Comparison of ENCODE assay signal across 23 cellular contexts in genomic region chr22:21592422-21592821, GRCh38. TPM values are rescaled to one million over a fixed set of nuclear protein-coding genes. Genes with fewer than 3 reads are reported as not detected.
DNase-seq lines count a peak whose midpoint lies in the region; ATAC-seq, FAIRE-seq and TF ChIP-seq lines count a peak whose summit lies in the region.
"Had no signal": no experiment of that assay in that cellular context is flagged by ENCODE, and none has a peak within 500 bp of the region (broad histone marks: within the 10 kb centered on the region; RNA-seq: fewer than 3 reads in every experiment).

No MANE protein-coding gene starts in this region.

- H4K20me1 ChIP-seq in K562 (replicated peaks; ENCODE audit: control insufficient read depth, insufficient read depth, low read length) = peaks cover 62% of the 10 kb centered on the region

- in situ Hi-C loops in K562 (cut with MboI) = no loop called here

- H3K9me3 ChIP-seq in left ventricle myocardium inferior (replicated peaks) (no peaks in the 10 kb centered on the region), K562 (replicated peaks; ENCODE audit: control insufficient read depth, insufficient read depth, low read depth, low read length) (no peaks in the 10 kb centered on the region)
- no peaks in the 10 kb centered on the region for H3K9me3 ChIP-seq in CD4-positive, CD25-positive, alpha-beta regulatory T cell (ENCODE audit: control insufficient read depth in 2 of 2, low read length in 2 of 2)
- H3K9me3 ChIP-seq: A549, HAP-1 had no signal

- peak overlapping the region in 2 of 3 donors; percentile 26 to 73 for H3K27ac Mint-ChIP-seq in CD4-positive, CD25-positive, alpha-beta regulatory T cell

- BruUV-seq in K562 (replicated peaks; lab: Mats Ljungman, UMichigan) = no TSS peak

- no peak for TF ChIP-seq POLR2A in K562 (conservative IDR thresholded peaks at IDR 0.05)

- H3K4me1 ChIP-seq in left ventricle myocardium inferior (peaks cover 87% of the 10 kb centered on the region), K562 (replicated peaks in 1 of 2; ENCODE audit: control insufficient read depth in 2 of 2, insufficient read depth in 2 of 2, low read length in 2 of 2) (peaks cover 18 to 23% of the 10 kb centered on the region in 2 experiments)
- peaks cover 27% of the 10 kb centered on the region for H3K4me1 ChIP-seq in CD4-positive, CD25-positive, alpha-beta regulatory T cell (ENCODE audit: control insufficient read depth, insufficient read depth, low read length, poor library complexity, severe bottlenecking)
- H3K4me1 ChIP-seq: A549, HAP-1 had no signal

- no peaks in the 10 kb centered on the region for H3K27me3 ChIP-seq in left ventricle myocardium inferior (ENCODE audit: low read depth)
- no peaks in the 10 kb centered on the region for H3K27me3 ChIP-seq in CD4-positive, CD25-positive, alpha-beta regulatory T cell (ENCODE audit: control insufficient read depth, insufficient read depth, low read length)
- H3K27me3 ChIP-seq in K562 (ENCODE audit: control insufficient read depth in 2 of 2, insufficient read depth in 2 of 2, low read length in 2 of 2) = no peaks in the 10 kb centered on the region; a peak in 1 of 5 replicates

- H3K9me3 Mint-ChIP-seq in CD4-positive, CD25-positive, alpha-beta regulatory T cell = no peaks in the 10 kb centered on the region
- H3K9me3 Mint-ChIP-seq: HFFc6 had no signal

- CTCF ChIA-PET in K562 (lab: Yijun Ruan, JAX; ENCODE audit: low intra/inter-chr PET ratio) = interaction anchor here (1.6 to 2.3 kb wide), 2 partner anchors 48 to 54 kb away, joined by 4 to 23 read pairs; no protein-coding TSS in a partner anchor

- H3K36me3 Mint-ChIP-seq in CD4-positive, CD25-positive, alpha-beta regulatory T cell = peaks cover 46% of the 10 kb centered on the region

- H3K4me1 Mint-ChIP-seq in CD4-positive, CD25-positive, alpha-beta regulatory T cell = peaks cover 19 to 76% (median 40%) of the 10 kb centered on the region in 4 donors

- no peak overlapping the region for H3K4me3 Mint-ChIP-seq in CD4-positive, CD25-positive, alpha-beta regulatory T cell
- H3K4me3 Mint-ChIP-seq: CD4-positive, alpha-beta memory T cell; HFFc6 had no signal

- DNase-seq in left ventricle myocardium inferior = no peak
- DNase-seq in left cardiac atrium = no peak
- DNase-seq in CD4-positive, CD25-positive, alpha-beta regulatory T cell = no peak
- peak in 1 of 4 experiments; percentile 55 for DNase-seq in K562 (ENCODE audit: extremely low read depth in 1 of 4, low spot score in 3 of 4)
- no peak for DNase-seq in NCI-H1694 treated with DMSO at 0.1 percent for 48 hours (lab: John Stamatoyannopoulos, UW)
- DNase-seq in SKM-1 treated with dmso at 0.1 percent for 144 hours (lab: John Stamatoyannopoulos, UW; ENCODE audit: unreplicated experiment) = no peak
- no peak for DNase-seq in GM19238 (ENCODE audit: insufficient read length, low spot score)
- DNase-seq: 8988T; ACHN; Calu3; CD4-positive, alpha-beta memory T cell; COR-L47; DMS53; GF-D8; GOT3; HFFc6 had no signal

- peaks cover 16% of the 10 kb centered on the region for H3K9me1 ChIP-seq in K562 (ENCODE audit: control insufficient read depth, insufficient read depth, low read length)

- no peak for FAIRE-seq in K562 (lab: Jason Lieb, UNC)
- FAIRE-seq: A549, GM12891, GM18507, H54 had no signal

- intact Hi-C loops in left ventricle myocardium inferior (cut with micrococcal nuclease) (no loop called here), left cardiac atrium (cut with DNase I) (loop anchor here in 1 of 2 donors (5.0 kb wide), 1 partner anchor 35 kb away; no protein-coding TSS in a partner anchor), K562 (cut with micrococcal nuclease) (no loop called here)

- peaks cover 96% of the 10 kb centered on the region for H3K79me2 ChIP-seq in K562 (ENCODE audit: control insufficient read depth, insufficient read depth, low read length)

- no peak overlapping the region for H2AFZ ChIP-seq in K562 (ENCODE audit: low read depth, low read length)

- no peak for TF ChIP-seq RAD21 in K562 (CRISPR knock-in tag; conservative IDR thresholded peaks at IDR 0.05 in 1 of 2, IDR thresholded peaks at IDR 0.05 in 1 of 2)

- H3K4me2 ChIP-seq in K562 (ENCODE audit: insufficient read depth, low read length) = no peak overlapping the region
- H3K4me2 ChIP-seq: A549 had no signal

- peaks cover 4% of the 10 kb centered on the region for H3K27me3 Mint-ChIP-seq in CD4-positive, CD25-positive, alpha-beta regulatory T cell
- H3K27me3 Mint-ChIP-seq: CD4-positive, alpha-beta memory T cell had no signal

- TF ChIP-seq EP300 in K562 (IDR thresholded peaks at IDR 0.05; ENCODE audit: low read length) = no peak

- H3K27ac ChIP-seq in left ventricle myocardium inferior (replicated peaks) = peak overlapping the region; percentile 55
- H3K27ac ChIP-seq in CD4-positive, CD25-positive, alpha-beta regulatory T cell (ENCODE audit: insufficient read depth, low read length, poor library complexity, severe bottlenecking) = no peak overlapping the region
- no peak overlapping the region for H3K27ac ChIP-seq in K562 (ENCODE audit: extremely low read depth, low read depth, low read length)
- H3K27ac ChIP-seq: A549 had no signal

- POLR2A ChIA-PET in K562 (lab: Yijun Ruan, JAX) = interaction anchor here (4.3 to 76.8 kb wide), 3 partner anchors 16 to 27 kb away, joined by 20 to 4622 read pairs (median 4622); partner anchors contain the start of genes CCDC116, SDF2L1 and YDJC

- ATAC-seq in left cardiac atrium = no peak
- no peak for ATAC-seq in CD4-positive, CD25-positive, alpha-beta regulatory T cell (ENCODE audit: low read depth in 2 of 2)
- ATAC-seq in K562 = no peak
- ATAC-seq: A549 had no signal

- peaks cover 48% of the 10 kb centered on the region for H3K36me3 ChIP-seq in left ventricle myocardium inferior
- H3K36me3 ChIP-seq in CD4-positive, CD25-positive, alpha-beta regulatory T cell (ENCODE audit: control insufficient read depth, insufficient read depth, low read length) = peaks cover 65% of the 10 kb centered on the region
- peaks cover 87% of the 10 kb centered on the region for H3K36me3 ChIP-seq in K562 (ENCODE audit: control insufficient read depth, insufficient read depth, low read length)

- no peak for TF ChIP-seq CTCF in left ventricle myocardium inferior (IDR thresholded peaks at IDR 0.05; ENCODE audit: borderline replicate concordance)
- TF ChIP-seq CTCF in K562 (IDR thresholded peaks at IDR 0.05 in 2 of 3, conservative IDR thresholded peaks at IDR 0.05 in 1 of 3; ENCODE audit: insufficient read depth in 2 of 3, low read depth in 1 of 3, low read length in 3 of 3) = no peak

- H3K4me3 ChIP-seq in left ventricle myocardium inferior (no peak overlapping the region), K562 (no peak overlapping the region)
- no peak overlapping the region for H3K4me3 ChIP-seq in CD4-positive, CD25-positive, alpha-beta regulatory T cell (ENCODE audit: low read depth, low read length)
- H3K4me3 ChIP-seq: A549, HAP-1 had no signal

- no peak overlapping the region for H3K9ac ChIP-seq in K562 (ENCODE audit: insufficient read depth in 1 of 2, low read depth in 2 of 2, low read length in 2 of 2)

- 63% methylated on average over 3 of the region's 3 CpGs for WGBS in K562 (ENCODE audit: insufficient coverage, low coverage, missing lambda C conversion rate)

RNA-seq across cellular contexts. Expression of gene UBE2L3, which starts 24.9 kb away (rescaled TPM):
- total RNA-seq in left ventricle myocardium inferior (54.5 TPM), left cardiac atrium (10 to 100 TPM; 40.1 to 42.3 TPM), K562 (2014; rRNA removed) (215 and 275 TPM in 2 replicates), K562 (2014; rRNA removed; fragmentation: Illumina TruSeq; extraction: Trizol) (285 and 298 TPM in 2 replicates), K562 (2015; rRNA removed; fragmentation: Illumina TruSeq; extraction: Trizol) (335 and 354 TPM in 2 replicates), K562 (2021) (240 TPM in 2 replicates)
- 33.7 TPM for total RNA-seq in CD4-positive, CD25-positive, alpha-beta regulatory T cell
- 100 to 1,000 TPM in 3 of 4 donors, 10 to 100 TPM in 1; 98.4 to 124 (median 110) TPM for polyA plus RNA-seq in CD4-positive, CD25-positive, alpha-beta regulatory T cell
- total RNA-seq in K562 (2011; cell fraction: chromatin; rRNA removed; ENCODE audit: low replicate concordance) = 76.2 and 94.2 TPM in 2 replicates
- total RNA-seq in K562 (2011; cell fraction: nucleolus; rRNA removed) = 66.2 and 75.7 TPM in 2 replicates
- total RNA-seq in K562 (2011; cell fraction: nucleoplasm; rRNA removed) = 78.4 and 92.8 TPM in 2 replicates
- polyA plus RNA-seq in K562 (2011; rRNA removed) (206 and 218 TPM in 2 replicates), K562 (2014; fragmentation: Illumina TruSeq; extraction: Trizol) (493 and 580 TPM in 2 replicates), K562 (2014; fragmentation: Nextera tagmentation; extraction: Ambion mirVana) (100 to 1,000 TPM; 575 to 625 TPM), K562 (2014; rRNA removed) (266 and 269 TPM in 2 replicates)
- polyA plus RNA-seq in K562 (2011; cell fraction: cytosol; rRNA removed) = 145 and 195 TPM in 2 replicates
- 56.6 and 72.9 TPM in 2 replicates for polyA plus RNA-seq in K562 (2011; cell fraction: nucleus; rRNA removed)
- 253 and 378 TPM in 2 replicates for polyA plus RNA-seq in K562 (2012)
- 172 and 189 TPM in 2 replicates for polyA minus RNA-seq in K562 (2011; rRNA and poly(A)+ RNA removed)
- polyA minus RNA-seq in K562 (2011; cell fraction: cytosol; rRNA and poly(A)+ RNA removed) = 89.8 and 112 TPM in 2 replicates
- polyA minus RNA-seq in K562 (2011; cell fraction: nucleus; rRNA and poly(A)+ RNA removed) = 25.2 and 45.9 TPM in 2 replicates

RNA-seq across cellular contexts. Expression of gene YDJC, which starts 37.4 kb away (rescaled TPM):
- total RNA-seq in left ventricle myocardium inferior (4.5 TPM), left cardiac atrium (1 to 10 TPM; 5.7 to 6.4 TPM), K562 (2014; rRNA removed) (871 and 1,007 TPM in 2 replicates), K562 (2014; rRNA removed; fragmentation: Illumina TruSeq; extraction: Trizol) (69.0 and 87.5 TPM in 2 replicates), K562 (2015; rRNA removed; fragmentation: Illumina TruSeq; extraction: Trizol) (164 and 196 TPM in 2 replicates), K562 (2021) (626 and 641 TPM in 2 replicates)
- 34.4 TPM for total RNA-seq in CD4-positive, CD25-positive, alpha-beta regulatory T cell
- polyA plus RNA-seq in CD4-positive, CD25-positive, alpha-beta regulatory T cell = 10 to 100 TPM; 55.0 to 70.0 (median 55.6) TPM
- total RNA-seq in K562 (2011; cell fraction: chromatin; rRNA removed; ENCODE audit: low replicate concordance) = 121 and 504 TPM in 2 replicates
- total RNA-seq in K562 (2011; cell fraction: nucleolus; rRNA removed) = 857 and 885 TPM in 2 replicates
- total RNA-seq in K562 (2011; cell fraction: nucleoplasm; rRNA removed) = 325 and 370 TPM in 2 replicates
- polyA plus RNA-seq in K562 (2011; rRNA removed) (203 and 277 TPM in 2 replicates), K562 (2014; fragmentation: Illumina TruSeq; extraction: Trizol) (106 and 159 TPM in 2 replicates), K562 (2014; fragmentation: Nextera tagmentation; extraction: Ambion mirVana) (10 to 100 TPM; 13.5 to 23.5 TPM), K562 (2014; rRNA removed) (707 and 732 TPM in 2 replicates)
- polyA plus RNA-seq in K562 (2011; cell fraction: cytosol; rRNA removed) = 382 and 1,449 TPM in 2 replicates
- polyA plus RNA-seq in K562 (2011; cell fraction: nucleus; rRNA removed) = 629 and 1,089 TPM in 2 replicates
- 282 and 288 TPM in 2 replicates for polyA plus RNA-seq in K562 (2012)
- polyA minus RNA-seq in K562 (2011; rRNA and poly(A)+ RNA removed) = 35.0 and 44.2 TPM in 2 replicates
- 212 and 264 TPM in 2 replicates for polyA minus RNA-seq in K562 (2011; cell fraction: cytosol; rRNA and poly(A)+ RNA removed)
- polyA minus RNA-seq in K562 (2011; cell fraction: nucleus; rRNA and poly(A)+ RNA removed) = 294 and 313 TPM in 2 replicates

RNA-seq across cellular contexts. Expression of gene CCDC116, which starts 40.1 kb away (rescaled TPM):
- total RNA-seq in left ventricle myocardium inferior (0.11 TPM), left cardiac atrium (under 1 TPM; 0.18 to 0.44 TPM), K562 (2014; rRNA removed) (9.3 and 13.6 TPM in 2 replicates), K562 (2014; rRNA removed; fragmentation: Illumina TruSeq; extraction: Trizol) (2.1 and 2.8 TPM in 2 replicates), K562 (2015; rRNA removed; fragmentation: Illumina TruSeq; extraction: Trizol) (4.7 and 5.2 TPM in 2 replicates), K562 (2021) (11.3 and 15.6 TPM in 2 replicates)
- not detected for total RNA-seq in CD4-positive, CD25-positive, alpha-beta regulatory T cell
- polyA plus RNA-seq in CD4-positive, CD25-positive, alpha-beta regulatory T cell = not detected
- total RNA-seq in K562 (2011; cell fraction: chromatin; rRNA removed; ENCODE audit: low replicate concordance) = 11.2 and 34.3 TPM in 2 replicates
- total RNA-seq in K562 (2011; cell fraction: nucleolus; rRNA removed) = 28.7 and 33.9 TPM in 2 replicates
- total RNA-seq in K562 (2011; cell fraction: nucleoplasm; rRNA removed) = 18.1 and 19.5 TPM in 2 replicates
- polyA plus RNA-seq in K562 (2011; rRNA removed) (1.6 and 2.1 TPM in 2 replicates), K562 (2014; fragmentation: Illumina TruSeq; extraction: Trizol) (6.3 and 8.9 TPM in 2 replicates), K562 (2014; fragmentation: Nextera tagmentation; extraction: Ambion mirVana) (1 to 10 TPM; 1.6 to 2.3 TPM), K562 (2014; rRNA removed) (7.1 and 8.6 TPM in 2 replicates)
- 1.8 and 5.8 TPM in 2 replicates for polyA plus RNA-seq in K562 (2011; cell fraction: cytosol; rRNA removed)
- polyA plus RNA-seq in K562 (2011; cell fraction: nucleus; rRNA removed) = 6.5 and 19.5 TPM in 2 replicates
- 5.2 and 6.4 TPM in 2 replicates for polyA plus RNA-seq in K562 (2012)
- 1.3 and 1.8 TPM in 2 replicates for polyA minus RNA-seq in K562 (2011; rRNA and poly(A)+ RNA removed)
- 1.5 and 3.9 TPM in 2 replicates for polyA minus RNA-seq in K562 (2011; cell fraction: cytosol; rRNA and poly(A)+ RNA removed)
- polyA minus RNA-seq in K562 (2011; cell fraction: nucleus; rRNA and poly(A)+ RNA removed) = 8.3 and 12.3 TPM in 2 replicates
- total RNA-seq: Calu3, G401 had no signal
- polyA plus RNA-seq: CD4-positive, alpha-beta memory T cell had no signal

RNA-seq across cellular contexts. Expression of gene RIMBP3C, which starts 41.2 kb away (rescaled TPM):
- total RNA-seq in left ventricle myocardium inferior = 0.08 TPM
- under 1 TPM; 0.05 to 0.21 TPM for total RNA-seq in left cardiac atrium
- total RNA-seq in CD4-positive, CD25-positive, alpha-beta regulatory T cell = 0.47 TPM
- polyA plus RNA-seq in CD4-positive, CD25-positive, alpha-beta regulatory T cell = under 1 TPM in 3 of 4 donors, not detected in 1; 0.38 to 0.87 (median 0.52) TPM
- total RNA-seq in K562 (2011; cell fraction: chromatin; rRNA removed; ENCODE audit: low replicate concordance) = 0.79 and 1.6 TPM in 2 replicates
- 2.1 and 2.3 TPM in 2 replicates for total RNA-seq in K562 (2011; cell fraction: nucleolus; rRNA removed)
- total RNA-seq in K562 (2011; cell fraction: nucleoplasm; rRNA removed) = 1.0 TPM in 1 of 2 replicates, not detected in the other
- 0.65 and 0.77 TPM in 2 replicates for total RNA-seq in K562 (2014; rRNA removed)
- total RNA-seq in K562 (2014; rRNA removed; fragmentation: Illumina TruSeq; extraction: Trizol) = 0.06 and 0.15 TPM in 2 replicates
- total RNA-seq in K562 (2015; rRNA removed; fragmentation: Illumina TruSeq; extraction: Trizol) = 0.25 and 0.34 TPM in 2 replicates
- 0.89 and 0.98 TPM in 2 replicates for total RNA-seq in K562 (2021)
- 0.13 and 0.19 TPM in 2 replicates for polyA plus RNA-seq in K562 (2011; rRNA removed)
- polyA plus RNA-seq in K562 (2011; cell fraction: cytosol; rRNA removed) = 0.06 TPM in 1 of 2 replicates, not detected in the other
- 0.16 and 0.41 TPM in 2 replicates for polyA plus RNA-seq in K562 (2011; cell fraction: nucleus; rRNA removed)
- polyA plus RNA-seq in K562 (2012) = 0.75 and 0.85 TPM in 2 replicates
- 0.09 and 0.26 TPM in 2 replicates for polyA plus RNA-seq in K562 (2014; fragmentation: Illumina TruSeq; extraction: Trizol)
- not detected for polyA plus RNA-seq in K562 (2014; fragmentation: Nextera tagmentation; extraction: Ambion mirVana)
- polyA plus RNA-seq in K562 (2014; rRNA removed) = 0.17 TPM in 1 of 2 replicates, not detected in the other
- polyA minus RNA-seq in K562 (2011; rRNA and poly(A)+ RNA removed) = 0.60 and 0.90 TPM in 2 replicates
- polyA minus RNA-seq in K562 (2011; cell fraction: cytosol; rRNA and poly(A)+ RNA removed) = 1.2 and 2.5 TPM in 2 replicates
- 2.3 and 4.4 TPM in 2 replicates for polyA minus RNA-seq in K562 (2011; cell fraction: nucleus; rRNA and poly(A)+ RNA removed)
- total RNA-seq: Calu3, Daoy had no signal

RNA-seq across cellular contexts. Expression of gene SDF2L1, which starts 49.7 kb away (rescaled TPM):
- total RNA-seq in left ventricle myocardium inferior = 18.3 TPM
- total RNA-seq in left cardiac atrium = 10 to 100 TPM; 38.7 to 44.3 TPM
- total RNA-seq in CD4-positive, CD25-positive, alpha-beta regulatory T cell = 29.9 TPM
- polyA plus RNA-seq in CD4-positive, CD25-positive, alpha-beta regulatory T cell = 10 to 100 TPM; 65.4 to 89.3 (median 75.5) TPM
- 72.2 and 221 TPM in 2 replicates for total RNA-seq in K562 (2011; cell fraction: chromatin; rRNA removed; ENCODE audit: low replicate concordance)
- total RNA-seq in K562 (2011; cell fraction: nucleolus; rRNA removed) = 489 and 555 TPM in 2 replicates
- total RNA-seq in K562 (2011; cell fraction: nucleoplasm; rRNA removed) = 263 and 279 TPM in 2 replicates
- total RNA-seq in K562 (2014; rRNA removed) = 894 and 989 TPM in 2 replicates
- total RNA-seq in K562 (2014; rRNA removed; fragmentation: Illumina TruSeq; extraction: Trizol) = 41.9 and 82.9 TPM in 2 replicates
- total RNA-seq in K562 (2015; rRNA removed; fragmentation: Illumina TruSeq; extraction: Trizol) = 135 and 153 TPM in 2 replicates
- total RNA-seq in K562 (2021) = 551 and 557 TPM in 2 replicates
- 124 and 218 TPM in 2 replicates for polyA plus RNA-seq in K562 (2011; rRNA removed)
- 273 and 603 TPM in 2 replicates for polyA plus RNA-seq in K562 (2011; cell fraction: cytosol; rRNA removed)
- 110 and 123 TPM in 2 replicates for polyA plus RNA-seq in K562 (2011; cell fraction: nucleus; rRNA removed)
- 384 and 632 TPM in 2 replicates for polyA plus RNA-seq in K562 (2012)
- polyA plus RNA-seq in K562 (2014; fragmentation: Illumina TruSeq; extraction: Trizol) = 33.8 and 82.2 TPM in 2 replicates
- 10 to 100 TPM; 15.1 to 34.8 TPM for polyA plus RNA-seq in K562 (2014; fragmentation: Nextera tagmentation; extraction: Ambion mirVana)
- polyA plus RNA-seq in K562 (2014; rRNA removed) = 666 and 827 TPM in 2 replicates
- 50.1 and 80.5 TPM in 2 replicates for polyA minus RNA-seq in K562 (2011; rRNA and poly(A)+ RNA removed)
- polyA minus RNA-seq in K562 (2011; cell fraction: cytosol; rRNA and poly(A)+ RNA removed) = 107 and 114 TPM in 2 replicates
- polyA minus RNA-seq in K562 (2011; cell fraction: nucleus; rRNA and poly(A)+ RNA removed) = 37.7 and 69.6 TPM in 2 replicates
